16 cellular contexts compared by ENCODE assay signal in genomic region chr16:89210904-89211515, GRCh38. TPM values are rescaled to one million over a fixed set of nuclear protein-coding genes. Genes with fewer than 3 reads are reported as not detected.
DNase-seq lines count a peak whose midpoint lies in the region; ATAC-seq and TF ChIP-seq lines count a peak whose summit lies in the region.
"Had no signal": no experiment of that assay in that cellular context is flagged by ENCODE, and none has a peak within 500 bp of the region (broad histone marks: within the 10 kb centered on the region; RNA-seq: fewer than 3 reads in every experiment).

No MANE protein-coding gene starts in this region.

- H3K4me1 Mint-ChIP-seq in neural crest cell = no peaks in the 10 kb centered on the region

- H3K27ac ChIP-seq in HCT116 (ENCODE audit: low read depth, low read length) = no peak overlapping the region
- H3K27ac ChIP-seq: gastrocnemius medialis, KMS-11, testis had no signal

- no peak overlapping the region for H3K27ac Mint-ChIP-seq in neural crest cell (ENCODE audit: unreplicated experiment)
- H3K27ac Mint-ChIP-seq: activated naive CD8-positive, alpha-beta T cell; nephron had no signal

- no peak overlapping the region for H3K4me3 ChIP-seq in HCT116 (replicated peaks in 1 of 2; ENCODE audit: low read depth in 1 of 2, low read length in 2 of 2)
- H3K4me3 ChIP-seq: gastrocnemius medialis, testis had no signal

- no peak overlapping the region for H3K9ac ChIP-seq in HCT116 (ENCODE audit: low read length)
- H3K9ac ChIP-seq: KMS-11 had no signal

- no peak for TF ChIP-seq POLR2A in HCT116 (IDR thresholded peaks at IDR 0.05; ENCODE audit: borderline replicate concordance, extremely low read depth, insufficient read depth, insufficient read length)

- intact Hi-C loops in HCT116 (cut with micrococcal nuclease) = no loop called here
- intact Hi-C loops in sciatic nerve (cut with DNase I) = no loop called here

- no peaks in the 10 kb centered on the region for H4K20me1 ChIP-seq in HCT116 (ENCODE audit: insufficient read depth)

- no peak overlapping the region for H3K4me2 ChIP-seq in HCT116 (ENCODE audit: low read length)
- H3K4me2 ChIP-seq: KMS-11 had no signal

- BruUV-seq in HCT116 (replicated peaks; lab: Mats Ljungman, UMichigan) = no TSS peak

- no peaks in the 10 kb centered on the region for H3K36me3 ChIP-seq in HCT116 (ENCODE audit: control insufficient read depth in 1 of 2, insufficient read depth in 2 of 2, low read length in 2 of 2)
- H3K36me3 ChIP-seq: gastrocnemius medialis had no signal

- DNase-seq in NCI-H1694 (lab: John Stamatoyannopoulos, UW) (peak; percentile 14), NCI-H1694 treated with DMSO at 0.1 percent for 48 hours (lab: John Stamatoyannopoulos, UW) (no peak), HCT116 (ENCODE audit: low read depth, low spot score) (no peak), SHP77 (lab: John Stamatoyannopoulos, UW) (peak; percentile 63 to 65), neural crest cell (ENCODE audit: low read depth, low spot score) (no peak), sciatic nerve (ENCODE audit: low spot score) (no peak)
- no peak for DNase-seq in activated CD8-positive, alpha-beta memory T cell treated with anti-CD3 and anti-CD28 coated beads, Interleukin-2, amount 50 U/mL, for 4 hours
- DNase-seq: gastrocnemius medialis, NCI-H1436, testis had no signal

- peaks cover 47% of the 10 kb centered on the region for H3K27me3 Mint-ChIP-seq in neural crest cell (ENCODE audit: low read depth)

- RAD21 ChIA-PET in HCT116 (lab: Charles Lee; ENCODE audit: low non-redundant PET in 1 of 2, low total read pairs in 2 of 2, uncharacterized antibody in 2 of 2, unreplicated experiment in 2 of 2) = no interaction called here

- TF ChIP-seq CTCF in HCT116 (IDR thresholded peaks at IDR 0.05 in 2 of 3, conservative IDR thresholded peaks at IDR 0.05 in 1 of 3; ENCODE audit: borderline replicate concordance in 1 of 3, insufficient read depth in 1 of 3, low read depth in 2 of 3, low read length in 2 of 3) (no peak), neural crest cell (conservative IDR thresholded peaks at IDR 0.05) (no peak)

- H3K9me3 ChIP-seq in HCT116 (ENCODE audit: control insufficient read depth in 1 of 2, insufficient read depth in 1 of 2, low read depth in 1 of 2, low read length in 2 of 2) = no peaks in the 10 kb centered on the region
- H3K9me3 ChIP-seq: gastrocnemius medialis, testis had no signal

- CTCF ChIA-PET in HCT116 (lab: Charles Lee) = no interaction called here

- peak; percentile 42 for ATAC-seq in HCT116
- ATAC-seq in sciatic nerve = no peak
- ATAC-seq in GM18511 (IDR thresholded peaks at IDR 0.05; ENCODE audit: unreplicated experiment) = no peak
- ATAC-seq: gastrocnemius medialis had no signal

- H3K9me2 ChIP-seq in HCT116 (ENCODE audit: insufficient read depth) = no peaks in the 10 kb centered on the region

- no peaks in the 10 kb centered on the region for H3K36me3 Mint-ChIP-seq in neural crest cell (ENCODE audit: low read depth)
- H3K36me3 Mint-ChIP-seq: activated naive CD8-positive, alpha-beta T cell had no signal

- no peaks in the 10 kb centered on the region for H3K27me3 ChIP-seq in HCT116 (ENCODE audit: insufficient read depth, low read length)
- H3K27me3 ChIP-seq: testis had no signal

- peaks cover 0 to 2% of the 10 kb centered on the region in 2 experiments; a peak in 1 of 4 replicates for H3K4me1 ChIP-seq in HCT116 (ENCODE audit: control insufficient read depth in 1 of 2, insufficient read depth in 2 of 2, low read length in 2 of 2)
- H3K4me1 ChIP-seq: testis had no signal

- no peak for TF ChIP-seq RAD21 in HCT116 (IDR thresholded peaks at IDR 0.05; ENCODE audit: low read depth)

- H3K9me3 Mint-ChIP-seq in neural crest cell = no peaks in the 10 kb centered on the region
- H3K9me3 Mint-ChIP-seq: nephron had no signal

- no peak overlapping the region for H2AFZ ChIP-seq in HCT116 (ENCODE audit: low read depth, low read length, poor library complexity, severe bottlenecking)

- POLR2A ChIA-PET in HCT116 (lab: Charles Lee) = no interaction called here

- peak overlapping the region; percentile 21 for H3K4me3 Mint-ChIP-seq in neural crest cell
- H3K4me3 Mint-ChIP-seq: activated naive CD8-positive, alpha-beta T cell; nephron had no signal

- H3K79me2 ChIP-seq in HCT116 (ENCODE audit: insufficient read depth, low read length) = no peaks in the 10 kb centered on the region

TF ChIP-seq in HCT116, 20 proteins besides CTCF, POLR2A, EP300 and RAD21:
- no peak for TF ChIP-seq SP1 (IDR thresholded peaks at IDR 0.05; ENCODE audit: low read depth)
- TF ChIP-seq FOSL1 (IDR thresholded peaks at IDR 0.05; ENCODE audit: low read depth) = no peak
- TF ChIP-seq ELF1 (IDR thresholded peaks at IDR 0.05; ENCODE audit: borderline replicate concordance, low read depth) = no peak
- no peak for TF ChIP-seq POLR2AphosphoS5 (IDR thresholded peaks at IDR 0.05; ENCODE audit: low read depth, low read length)
- no peak for TF ChIP-seq ZBTB33 (IDR thresholded peaks at IDR 0.05; ENCODE audit: extremely low read depth, insufficient replicate concordance, low read length)
- no peak for TF ChIP-seq REST (IDR thresholded peaks at IDR 0.05; ENCODE audit: low read depth)
- TF ChIP-seq ATF3 (IDR thresholded peaks at IDR 0.05) = no peak
- TF ChIP-seq SRF (IDR thresholded peaks at IDR 0.05; ENCODE audit: low read depth) = no peak
- no peak for TF ChIP-seq CEBPB (IDR thresholded peaks at IDR 0.05; ENCODE audit: low read depth)
- TF ChIP-seq JUND (IDR thresholded peaks at IDR 0.05) = no peak
- TF ChIP-seq TCF7L2 (IDR thresholded peaks at IDR 0.05; ENCODE audit: borderline replicate concordance, extremely low read depth, insufficient read depth, insufficient read length) = no peak
- no peak for TF ChIP-seq YY1 (IDR thresholded peaks at IDR 0.05; ENCODE audit: extremely low read depth, insufficient replicate concordance, low read depth, low read length)
- no peak for TF ChIP-seq EGR1 (IDR thresholded peaks at IDR 0.05; ENCODE audit: low read depth)
- TF ChIP-seq EZH2 (IDR thresholded peaks at IDR 0.05) = no peak
- no peak for TF ChIP-seq EZH2phosphoT487 (IDR thresholded peaks at IDR 0.05; ENCODE audit: borderline replicate concordance)
- TF ChIP-seq CBX3 (IDR thresholded peaks at IDR 0.05; ENCODE audit: low read depth) = no peak
- no peak for TF ChIP-seq ZNF274 (IDR thresholded peaks at IDR 0.05; ENCODE audit: low read depth, low read length)
- no peak for TF ChIP-seq MAX (IDR thresholded peaks at IDR 0.05)

RNA-seq across cellular contexts. Expression of gene ZNF778, which starts 6.5 kb away (rescaled TPM):
- total RNA-seq in HCT116 (2021; ENCODE audit: unreplicated experiment) (19.5 TPM), neural crest cell (13.7 and 15.5 TPM in 2 replicates), sciatic nerve (9.8 TPM)
- 8.8 and 9.6 TPM in 2 replicates for polyA plus RNA-seq in HCT116 (2012)

RNA-seq across cellular contexts. Expression of gene SLC22A31, which starts 10.7 kb away (rescaled TPM):
- total RNA-seq in HCT116 (2021; ENCODE audit: unreplicated experiment) = 53.7 TPM
- 33.6 and 34.3 TPM in 2 replicates for polyA plus RNA-seq in HCT116 (2012)
- total RNA-seq in neural crest cell = 1.3 and 1.4 TPM in 2 replicates
- 0.98 TPM for total RNA-seq in sciatic nerve
- total RNA-seq: cardiac septum, gastrocnemius medialis, lung microvascular endothelial cell had no signal

RNA-seq across cellular contexts. Expression of gene CDH15, which starts 39.5 kb away (rescaled TPM):
- total RNA-seq in HCT116 (2021; ENCODE audit: unreplicated experiment) = 3.8 TPM
- 1.7 and 2.3 TPM in 2 replicates for polyA plus RNA-seq in HCT116 (2012)
- not detected in 2 replicates for total RNA-seq in neural crest cell
- total RNA-seq in sciatic nerve = 1.2 TPM

Comparison
In these comparisons a context has a peak if more than half of its experiments do, and no peak if none do; other contexts are left out.
1. DNase-seq: peak in NCI-H1694 (single experiment) and SHP77 (2 of 2); none in NCI-H1694 treated with DMSO at 0.1 percent for 48 hours (single experiment), HCT116 (single experiment), neural crest cell (single experiment), sciatic nerve (single experiment) and activated CD8-positive, alpha-beta memory T cell treated with anti-CD3 and anti-CD28 coated beads, Interleukin-2, amount 50 U/mL, for 4 hours (single experiment).
2. RNA of gene SLC22A31, which starts 10.7 kb away (total RNA-seq): 53.7 TPM in HCT116 (single experiment); 1.3 to 1.4 TPM in neural crest cell and 0.98 TPM in sciatic nerve (single experiment); every median in the first group is over 10 times any median in the second.